Comparison of ENCODE assay signal across 17 cellular contexts in genomic region chr3:65006300-65006739, GRCh38.
DNase-seq lines count a peak whose midpoint lies in the region; ATAC-seq, FAIRE-seq and TF ChIP-seq lines count a peak whose summit lies in the region.
"Had no signal": no experiment of that assay in that cellular context is flagged by ENCODE, and none has a peak within 500 bp of the region (broad histone marks: within the 10 kb centered on the region; RNA-seq: fewer than 3 reads in every experiment).

No MANE protein-coding gene starts in this region.

- H3K23ac ChIP-seq in IMR-90 (ENCODE audit: low read depth, low read length): 0 out of 2 replicates have a peak overlapping the region, but pooled peaks have one; percentile 10

- H3K79me2 ChIP-seq in ACC112 (ENCODE audit: control insufficient read depth, insufficient read depth, low read length, unreplicated experiment): no peaks in the 10 kb centered on the region
- H3K79me2 ChIP-seq in keratinocyte (ENCODE audit: control insufficient read depth, insufficient read depth, low read length): no peaks in the 10 kb centered on the region

- intact Hi-C loops in IMR-90 (cut with micrococcal nuclease): loop anchor here (10.0 kb wide), 1 partner anchor 312 kb away; no protein-coding TSS in a partner anchor

- H2AK5ac ChIP-seq in IMR-90 (ENCODE audit: low read depth, low read length): no peak overlapping the region

- H2AFZ ChIP-seq in ACC112 (ENCODE audit: low read length, unreplicated experiment) (no peak overlapping the region), IMR-90 (replicated peaks; ENCODE audit: low read length, poor library complexity) (no peak overlapping the region), keratinocyte (ENCODE audit: control insufficient read depth, low read length) (peak overlapping the region; percentile 30)

- no peak overlapping the region for H3K56ac ChIP-seq in IMR-90 (ENCODE audit: extremely low read depth, insufficient read depth, low read length)

- H3K4ac ChIP-seq in IMR-90 (ENCODE audit: low read depth, low read length): peak overlapping the region; percentile 49; the same call in 1 of the 2 replicates

- H3K36me3 ChIP-seq in ACC112 (ENCODE audit: insufficient read depth, low read length): no peaks in the 10 kb centered on the region
- no peaks in the 10 kb centered on the region for H3K36me3 ChIP-seq in IMR-90 (ENCODE audit: control insufficient read depth, insufficient read depth, low read length)
- no peaks in the 10 kb centered on the region for H3K36me3 ChIP-seq in brain microvascular endothelial cell (replicated peaks)
- H3K36me3 ChIP-seq in keratinocyte (ENCODE audit: control insufficient read depth in 2 of 2, extremely low read depth in 1 of 2, insufficient read depth in 2 of 2, low read length in 2 of 2): no peaks in the 10 kb centered on the region

- FAIRE-seq in keratinocyte (lab: Jason Lieb, UNC): peak; percentile 52
- FAIRE-seq: endothelial cell of umbilical vein had no signal

- H2BK120ac ChIP-seq in IMR-90 (ENCODE audit: low read depth, low read length): peak overlapping the region; percentile 86

- H3K4me3 ChIP-seq in ACC112 (ENCODE audit: low read depth, low read length) (no peak overlapping the region), IMR-90 (ENCODE audit: insufficient read depth, low read depth, low read length) (no peak overlapping the region), brain microvascular endothelial cell (ENCODE audit: low read depth, low read length) (no peak overlapping the region), keratinocyte (ENCODE audit: control insufficient read depth in 2 of 3, extremely low read depth in 1 of 3, insufficient read depth in 2 of 3, low read depth in 1 of 3, low read length in 3 of 3) (peak overlapping the region in 1 of 3 experiments; percentile 27)
- H3K4me3 ChIP-seq: lung, sigmoid colon had no signal

- POLR2A ChIA-PET in IMR-90 (lab: Charles Lee; ENCODE audit: unreplicated experiment): interaction anchor here (0.6 kb wide), 1 partner anchor 504 kb away, joined by 4 read pairs; no protein-coding TSS in a partner anchor

- H4K91ac ChIP-seq in IMR-90 (ENCODE audit: insufficient read depth, low read depth, low read length): peak overlapping the region; percentile 76

- no peaks in the 10 kb centered on the region for H3K79me1 ChIP-seq in IMR-90 (ENCODE audit: low read depth in 1 of 2, low read length in 2 of 2)

- H3K9ac ChIP-seq in IMR-90 (ENCODE audit: low read depth, low read length): no peak overlapping the region
- no peak overlapping the region for H3K9ac ChIP-seq in keratinocyte (ENCODE audit: control insufficient read depth, extremely low read depth, insufficient read depth, low read length)

- no peak for TF ChIP-seq POLR2A in IMR-90 (IDR thresholded peaks at IDR 0.05; ENCODE audit: low read depth, low read length)

- H3K4me2 ChIP-seq in IMR-90 (ENCODE audit: low read depth, low read length): no peak overlapping the region
- peak overlapping the region; percentile 45 for H3K4me2 ChIP-seq in keratinocyte (ENCODE audit: control insufficient read depth, extremely low read depth, insufficient read depth, low read depth, low read length)

- no peak overlapping the region for H3K18ac ChIP-seq in IMR-90 (ENCODE audit: low read depth, low read length)

- H3K9me3 ChIP-seq in IMR-90 (ENCODE audit: control insufficient read depth, insufficient read depth, low read length): no peaks in the 10 kb centered on the region
- H3K9me3 ChIP-seq in keratinocyte (ENCODE audit: control insufficient read depth, low read depth, low read length): no peaks in the 10 kb centered on the region
- H3K9me3 ChIP-seq: sigmoid colon had no signal

- no peak overlapping the region for H4K5ac ChIP-seq in IMR-90 (ENCODE audit: low read depth, low read length)

- in situ Hi-C loops in IMR-90 (cut with MboI; ENCODE audit: low sequenced_read_pairs): no loop called here
- in situ Hi-C loops in brain microvascular endothelial cell (cut with HindIII; ENCODE audit: low pct_ligation_motif_present, low sequenced_read_pairs): no loop called here
- in situ Hi-C loops in GM13976 (cut with MboI; ENCODE audit: low sequenced_read_pairs, unreplicated experiment): no loop called here

- CTCF ChIA-PET in IMR-90 (lab: Yijun Ruan, JAX): interaction anchor here (1.0 kb wide), 1 partner anchor 13 kb away, joined by 3 read pairs; no protein-coding TSS in a partner anchor

- dilution Hi-C loops in IMR-90 (cut with HindIII; ENCODE audit: low sequenced_read_pairs, unreplicated experiment): no loop called here
- dilution Hi-C loops in keratinocyte (cut with MboI; ENCODE audit: extremely low pct_ligation_motif_present, low sequenced_read_pairs): no loop called here

- H3K27ac ChIP-seq in ACC112 (ENCODE audit: low read depth, low read length): peak overlapping the region; percentile 57
- H3K27ac ChIP-seq in IMR-90 (ENCODE audit: insufficient read depth, low read length): no peak overlapping the region
- H3K27ac ChIP-seq in brain microvascular endothelial cell: peak overlapping the region; percentile 2
- H3K27ac ChIP-seq in keratinocyte (ENCODE audit: control insufficient read depth, insufficient read depth, low read length): no peak overlapping the region
- H3K27ac ChIP-seq: sigmoid colon had no signal

- no peak overlapping the region for H2BK5ac ChIP-seq in IMR-90 (ENCODE audit: low read depth, low read length, poor library complexity, severe bottlenecking)

- H2AK9ac ChIP-seq in IMR-90 (replicated peaks; ENCODE audit: low read depth, low read length, poor library complexity): no peak overlapping the region

- no peaks in the 10 kb centered on the region for H4K20me1 ChIP-seq in IMR-90 (ENCODE audit: insufficient read depth, low read length)
- H4K20me1 ChIP-seq in keratinocyte (ENCODE audit: control insufficient read depth, extremely low read depth, insufficient read depth, low read length): no peaks in the 10 kb centered on the region

- peak; percentile 40 for ATAC-seq in IMR-90 (ENCODE audit: low read depth)
- no peak for ATAC-seq in esophagus mucosa
- ATAC-seq in HG03039 (IDR thresholded peaks at IDR 0.05; ENCODE audit: unreplicated experiment): no peak
- ATAC-seq: stimulated activated effector memory CD8-positive, alpha-beta T cell treated with anti-CD3 and anti-CD28 coated beads, Interleukin-12 subunit alpha, Interleukin-12 subunit beta, amount 100 ng/mL, for 72 hours had no signal

- no peaks in the 10 kb centered on the region for H3K9me1 ChIP-seq in IMR-90 (ENCODE audit: insufficient read depth, low read length)
- no peaks in the 10 kb centered on the region for H3K9me1 ChIP-seq in keratinocyte (ENCODE audit: control insufficient read depth, extremely low read depth, insufficient read depth, low read length)

- H3K4me1 ChIP-seq in ACC112 (ENCODE audit: control insufficient read depth, insufficient read depth, low read length, unreplicated experiment) (peaks cover 29% of the 10 kb centered on the region), IMR-90 (ENCODE audit: control insufficient read depth, insufficient read depth, low read length) (peaks cover 4% of the 10 kb centered on the region; the same call in 1 of the 2 replicates), keratinocyte (ENCODE audit: control insufficient read depth, extremely low read depth, insufficient read depth, low read length) (peaks cover 14% of the 10 kb centered on the region)
- H3K4me1 ChIP-seq: sigmoid colon had no signal

- H2BK20ac ChIP-seq in IMR-90 (ENCODE audit: low read depth, low read length): peak overlapping the region; percentile 75

- peak overlapping the region; percentile 22 for H3K14ac ChIP-seq in IMR-90 (replicated peaks; ENCODE audit: low read depth, low read length)

- DNase-seq in IMR-90 (peak; percentile 18), brain microvascular endothelial cell (peak; percentile 24), keratinocyte (ENCODE audit: low read depth, low spot score) (no peak), GM13976 (ENCODE audit: low spot score) (no peak)
- no peak for DNase-seq in activated CD4-positive, alpha-beta T cell treated with anti-CD3 and anti-CD28 coated beads, Interleukin-2, amount 50 U/mL, for 48 hours
- DNase-seq: activated CD4-positive, CD25-positive, alpha-beta regulatory T cell; activated CD8-positive, alpha-beta memory T cell treated with anti-CD3 and anti-CD28 coated beads, Interleukin-2, amount 50 U/mL, for 48 hours; GOT3; KBM-7; NCI-H1436; sigmoid colon had no signal

- no CpG with 5 or more reads among the region's 1 CpG for WGBS in IMR-90 (ENCODE audit: extremely low coverage in 2 of 2, insufficient read length in 1 of 2), 2 experiments

- peak overlapping the region; percentile 77; the same call in 1 of the 3 replicates for H2BK15ac ChIP-seq in IMR-90 (ENCODE audit: low read depth, low read length)

- no peak for TF ChIP-seq RAD21 in IMR-90 (IDR thresholded peaks at IDR 0.05; ENCODE audit: low read length)

- TF ChIP-seq CTCF in IMR-90 (conservative IDR thresholded peaks at IDR 0.05; ENCODE audit: low read depth, low read length) (no peak), brain microvascular endothelial cell (IDR thresholded peaks at IDR 0.05; ENCODE audit: low read depth, low read length, missing control alignments) (no peak), keratinocyte (optimal IDR thresholded peaks at IDR 0.05 in 1 of 3, IDR thresholded peaks at IDR 0.05 in 1 of 3, conservative IDR thresholded peaks at IDR 0.05 in 1 of 3; ENCODE audit: extremely low read depth in 1 of 3, insufficient read depth in 2 of 3, low read length in 3 of 3) (no peak), GM13976 (IDR thresholded peaks at IDR 0.05; ENCODE audit: borderline replicate concordance, control extremely low read depth, extremely low read depth, insufficient read depth, missing control alignments) (no peak)

- H4K8ac ChIP-seq in IMR-90 (ENCODE audit: low read depth in 2 of 2, low read length in 2 of 2): peak overlapping the region; percentile 27 to 75; a peak in 2 of 4 replicates

- H3K27me3 ChIP-seq in ACC112 (ENCODE audit: insufficient read depth, low read length): no peaks in the 10 kb centered on the region
- no peaks in the 10 kb centered on the region for H3K27me3 ChIP-seq in IMR-90 (ENCODE audit: control insufficient read depth, insufficient read depth, low read length)
- no peaks in the 10 kb centered on the region for H3K27me3 ChIP-seq in brain microvascular endothelial cell (replicated peaks)
- H3K27me3 ChIP-seq in keratinocyte (ENCODE audit: control insufficient read depth, extremely low read depth, insufficient read depth, low read length): no peaks in the 10 kb centered on the region
- H3K27me3 ChIP-seq: sigmoid colon had no signal

- no TSS peak for BruUV-seq in IMR-90 (replicated peaks; lab: Mats Ljungman, UMichigan)

TF ChIP-seq in IMR-90, 13 proteins besides CTCF, POLR2A, EP300 and RAD21 (continues in another document):
- TF ChIP-seq MXI1 (IDR thresholded peaks at IDR 0.05; ENCODE audit: borderline replicate concordance, low read depth, low read length) (no peak), NFE2L2 (IDR thresholded peaks at IDR 0.05; ENCODE audit: low read depth, low read length) (no peak), MAFK (IDR thresholded peaks at IDR 0.05; ENCODE audit: low read depth, low read length) (no peak), CEBPB (IDR thresholded peaks at IDR 0.05; ENCODE audit: low read depth, low read length) (no peak), BHLHE40 (IDR thresholded peaks at IDR 0.05; ENCODE audit: low read depth, low read length) (no peak), RCOR1 (IDR thresholded peaks at IDR 0.05; ENCODE audit: insufficient replicate concordance, low read length) (no peak), SMC3 (IDR thresholded peaks at IDR 0.05; ENCODE audit: low read depth, low read length) (no peak)

Comparison
In these comparisons a context has a peak if more than half of its experiments do, and no peak if none do; other contexts are left out.
1. H3K27ac ChIP-seq: peak in ACC112 (single experiment) and brain microvascular endothelial cell (single experiment); none in IMR-90 (single experiment) and keratinocyte (single experiment).
2. DNase-seq: peak in IMR-90 (single experiment) and brain microvascular endothelial cell (single experiment); none in keratinocyte (single experiment), GM13976 (single experiment) and activated CD4-positive, alpha-beta T cell treated with anti-CD3 and anti-CD28 coated beads, Interleukin-2, amount 50 U/mL, for 48 hours (0 of 2).